In genomic region chr15:68227806-68228142, GRCh38 we compare ENCODE assay signal across 11 cellular contexts. TPM values are rescaled to one million over a fixed set of nuclear protein-coding genes. Genes with fewer than 3 reads are reported as not detected.
A peak's percentile ranks its signal among the peaks of the same experiment; 100 is the strongest.
DNase-seq lines count a peak whose midpoint lies in the region; ATAC-seq and TF ChIP-seq lines count a peak whose summit lies in the region.
"Had no signal": no experiment of that assay in that cellular context is flagged by ENCODE, and none has a peak within 500 bp of the region (broad histone marks: within the 10 kb centered on the region; RNA-seq: fewer than 3 reads in every experiment).

No MANE protein-coding gene starts in this region.

- no peak for TF ChIP-seq POLR2A in breast epithelium (IDR thresholded peaks at IDR 0.05)

- H3K27ac ChIP-seq in KMS-11 (peak overlapping the region; percentile 83; the same call in 1 of the 2 replicates), breast epithelium (no peak overlapping the region)
- H3K27ac ChIP-seq: vagina had no signal

- H3K9ac ChIP-seq in KMS-11 = peak overlapping the region; percentile 95; the same call in 1 of the 2 replicates

- H3K36me3 ChIP-seq in Caco-2 (ENCODE audit: control insufficient read depth, insufficient read depth, low read length) (no peaks in the 10 kb centered on the region), KMS-11 (ENCODE audit: insufficient read depth) (no peaks in the 10 kb centered on the region), breast epithelium (no peaks in the 10 kb centered on the region), mucosa of descending colon (ENCODE audit: low read depth) (no peaks in the 10 kb centered on the region)
- H3K36me3 ChIP-seq: vagina had no signal

- POLR2A ChIA-PET in Caco-2 (lab: Charles Lee) = no interaction called here
- POLR2A ChIA-PET in naive thymus-derived CD8-positive, alpha-beta T cell (lab: Charles Lee) = interaction anchor here (0.6 to 3.3 kb wide), 3 partner anchors 50 to 970 kb away, joined by 3 to 30 read pairs (median 7); partner anchors contain the start of genes FEM1B and PIAS1

- no peaks in the 10 kb centered on the region for H3K27me3 Mint-ChIP-seq in Caco-2 (ENCODE audit: insufficient read depth, unreplicated experiment)
- no peaks in the 10 kb centered on the region for H3K27me3 Mint-ChIP-seq in naive thymus-derived CD8-positive, alpha-beta T cell

- no peak overlapping the region; the same call in 1 of the 2 replicates for H2AFZ ChIP-seq in KMS-11 (ENCODE audit: low read depth)

- peaks cover 64% of the 10 kb centered on the region for H3K79me2 ChIP-seq in KMS-11 (ENCODE audit: insufficient read depth, low read depth)

- H3K4me2 ChIP-seq in KMS-11 = peak overlapping the region; percentile 88

- H3K36me3 Mint-ChIP-seq in Caco-2 (ENCODE audit: insufficient read depth, unreplicated experiment) = peaks cover 12% of the 10 kb centered on the region
- H3K36me3 Mint-ChIP-seq in naive thymus-derived CD8-positive, alpha-beta T cell = no peaks in the 10 kb centered on the region

- H3K27ac Mint-ChIP-seq in Caco-2 (ENCODE audit: unreplicated experiment) = no peak overlapping the region
- peak overlapping the region in 4 of 10 donors; percentile 5 to 73 (median 60) for H3K27ac Mint-ChIP-seq in naive thymus-derived CD8-positive, alpha-beta T cell

- no peaks in the 10 kb centered on the region for H3K9me3 Mint-ChIP-seq in Caco-2 (ENCODE audit: unreplicated experiment)
- H3K9me3 Mint-ChIP-seq in naive thymus-derived CD8-positive, alpha-beta T cell = no peaks in the 10 kb centered on the region

- H4K20me1 ChIP-seq in KMS-11 (ENCODE audit: insufficient read depth) = no peaks in the 10 kb centered on the region

- peaks cover 32% of the 10 kb centered on the region for H3K4me1 Mint-ChIP-seq in Caco-2 (ENCODE audit: low read depth, unreplicated experiment)
- H3K4me1 Mint-ChIP-seq in naive thymus-derived CD8-positive, alpha-beta T cell = peaks cover 18 to 46% (median 39%) of the 10 kb centered on the region in 4 donors

- BruUV-seq in Caco-2 (replicated peaks; lab: Mats Ljungman, UMichigan) = no TSS peak

- CTCF ChIA-PET in Caco-2 (lab: Charles Lee) = no interaction called here

- peak overlapping the region; percentile 85 for H3K4me3 ChIP-seq in Caco-2 (ENCODE audit: low read depth, low read length)
- no peak overlapping the region for H3K4me3 ChIP-seq in KMS-11 (IDR thresholded peaks at IDR 0.05; ENCODE audit: insufficient read depth, low read depth, low read length)
- peak overlapping the region in 2 of 3 donors; percentile 71 to 89 for H3K4me3 ChIP-seq in breast epithelium
- H3K4me3 ChIP-seq in mucosa of descending colon = no peak overlapping the region

- TF ChIP-seq CTCF in Caco-2 (IDR thresholded peaks at IDR 0.05; ENCODE audit: insufficient read depth in 1 of 2, low read depth in 1 of 2, low read length in 1 of 2, severe bottlenecking in 1 of 2, unreplicated experiment in 1 of 2) (no peak), KMS-11 (conservative IDR thresholded peaks at IDR 0.05; ENCODE audit: low read depth, low read length) (no peak), breast epithelium (IDR thresholded peaks at IDR 0.05) (no peak), mucosa of descending colon (IDR thresholded peaks at IDR 0.05) (no peak)

- no peaks in the 10 kb centered on the region for H3K9me3 ChIP-seq in Caco-2
- no peaks in the 10 kb centered on the region for H3K9me3 ChIP-seq in breast epithelium
- H3K9me3 ChIP-seq in mucosa of descending colon = no peaks in the 10 kb centered on the region
- H3K9me3 ChIP-seq: vagina had no signal

- intact Hi-C loops in Caco-2 (cut with micrococcal nuclease; ENCODE audit: unreplicated experiment) (no loop called here), breast epithelium (cut with DNase I; ENCODE audit: low total_unique reads) (no loop called here), mucosa of descending colon (cut with DNase I, micrococcal nuclease) (no loop called here), Right ventricle myocardium superior (cut with DNase I) (no loop called here)

- DNase-seq in Caco-2 (peak in 1 of 2 experiments; percentile 25), breast epithelium (ENCODE audit: low spot score in 2 of 2) (no peak), mucosa of descending colon (no peak), Right ventricle myocardium superior (no peak), amygdala (lab: John Stamatoyannopoulos, UW) (no peak)
- no peak for DNase-seq in naive thymus-derived CD8-positive, alpha-beta T cell
- DNase-seq: foreskin keratinocyte, NCI-H2029 had no signal

- ATAC-seq in naive thymus-derived CD8-positive, alpha-beta T cell = no peak
- ATAC-seq in mucosa of descending colon (no peak), HG03280 (IDR thresholded peaks at IDR 0.05; ENCODE audit: unreplicated experiment) (no peak), Right ventricle myocardium superior (ENCODE audit: poor library complexity) (no peak)
- ATAC-seq: foreskin keratinocyte had no signal

- no peaks in the 10 kb centered on the region for H3K27me3 ChIP-seq in Caco-2 (replicated peaks; ENCODE audit: control insufficient read depth, insufficient read depth, low read length)
- no peaks in the 10 kb centered on the region for H3K27me3 ChIP-seq in KMS-11 (ENCODE audit: insufficient read depth, low read depth)
- no peaks in the 10 kb centered on the region for H3K27me3 ChIP-seq in breast epithelium
- H3K27me3 ChIP-seq: foreskin keratinocyte, vagina had no signal

- peaks cover 22% of the 10 kb centered on the region for H3K4me1 ChIP-seq in Caco-2
- H3K4me1 ChIP-seq in KMS-11 (ENCODE audit: low read depth, poor library complexity, severe bottlenecking) = peaks cover 58% of the 10 kb centered on the region
- peaks cover 5 to 9% of the 10 kb centered on the region in 2 donors for H3K4me1 ChIP-seq in breast epithelium
- H3K4me1 ChIP-seq in mucosa of descending colon (ENCODE audit: low read depth) = peaks cover 25% of the 10 kb centered on the region

- H3K4me3 Mint-ChIP-seq in Caco-2 (ENCODE audit: unreplicated experiment) = peak overlapping the region; percentile 88
- H3K4me3 Mint-ChIP-seq in naive thymus-derived CD8-positive, alpha-beta T cell = peak overlapping the region; percentile 33 to 88 (median 85)

RNA-seq across cellular contexts. Expression of gene CLN6, which starts 1.8 kb away (rescaled TPM):
- total RNA-seq in Caco-2 (2022) (69.5 and 76.7 TPM in 2 replicates), breast epithelium (10 to 100 TPM; 16.5 to 23.1 (median 18.4) TPM), mucosa of descending colon (10 to 100 TPM; 20.1 to 39.2 (median 31.0) TPM), Right ventricle myocardium superior (6.9 TPM)
- 10 to 100 TPM; 18.5 to 22.3 TPM for total RNA-seq in naive thymus-derived CD8-positive, alpha-beta T cell
- 1 to 10 TPM; 2.4 to 4.1 (median 3.3) TPM for polyA plus RNA-seq in naive thymus-derived CD8-positive, alpha-beta T cell

RNA-seq across cellular contexts. Expression of gene CALML4, which starts 22.6 kb away (rescaled TPM):
- total RNA-seq in Caco-2 (2022) (19.5 and 26.4 TPM in 2 replicates), breast epithelium (1 to 10 TPM; 5.3 to 7.9 (median 6.0) TPM), mucosa of descending colon (100 to 1,000 TPM in 1 of 3 donors, 10 to 100 TPM in 2; 50.8 to 122 (median 98.1) TPM), Right ventricle myocardium superior (0.97 TPM)
- total RNA-seq in naive thymus-derived CD8-positive, alpha-beta T cell = 1 to 10 TPM; 4.1 to 4.7 TPM
- under 1 TPM in 1 of 3 donors, not detected in 2; 0.65 TPM for polyA plus RNA-seq in naive thymus-derived CD8-positive, alpha-beta T cell

RNA-seq across cellular contexts. Expression of gene FEM1B, which starts 49.8 kb away (rescaled TPM):
- total RNA-seq in Caco-2 (2022) (33.5 and 41.0 TPM in 2 replicates), breast epithelium (10 to 100 TPM; 48.5 to 82.7 (median 60.0) TPM), mucosa of descending colon (10 to 100 TPM; 50.4 to 65.3 (median 65.3) TPM), Right ventricle myocardium superior (40.8 TPM)
- total RNA-seq in naive thymus-derived CD8-positive, alpha-beta T cell = 10 to 100 TPM; 61.1 to 66.5 TPM
- polyA plus RNA-seq in naive thymus-derived CD8-positive, alpha-beta T cell = 10 to 100 TPM; 13.4 to 15.7 (median 14.6) TPM

Comparison
In these comparisons a context has a peak if more than half of its experiments do, and no peak if none do; other contexts are left out.
1. H3K4me3 ChIP-seq: peak in Caco-2 (single experiment) and breast epithelium (2 of 3); none in KMS-11 (single experiment) and mucosa of descending colon (single experiment).